ENCODE assay signal across 22 cellular contexts in genomic region chr11:47067401-47067800, GRCh38.
"Had no signal": no experiment of that assay in that cellular context is flagged by ENCODE, and none has a peak within 500 bp of the region (broad histone marks: within the 10 kb centered on the region; RNA-seq: fewer than 3 reads in every experiment).

No MANE protein-coding gene starts in this region.

- H3K27ac Mint-ChIP-seq: activated CD4-positive, alpha-beta memory T cell treated with anti-CD3 and anti-CD28 coated beads for 36 hours; activated naive CD4-positive, alpha-beta T cell treated with anti-CD3 and anti-CD28 coated beads, Interleukin-2, amount 10 ng/mL, durations not matched to agents 7 days and 5 days; nephron; stimulated activated effector memory CD8-positive, alpha-beta T cell treated with anti-CD3 and anti-CD28 coated beads, Interleukin-12 subunit alpha, Interleukin-12 subunit beta, amount 100 ng/mL, for 72 hours; stimulated activated naive CD8-positive, alpha-beta T cell treated with anti-CD3 and anti-CD28 coated beads, Interleukin-15, amount 100 ng/mL, for 72 hours had no signal

- H3K9me3 ChIP-seq: heart left ventricle, right lobe of liver, tibial nerve had no signal

- H3K9me3 Mint-ChIP-seq: activated CD4-positive, alpha-beta memory T cell treated with anti-CD3 and anti-CD28 coated beads for 36 hours; activated naive CD4-positive, alpha-beta T cell treated with anti-CD3 and anti-CD28 coated beads, Interleukin-2, amount 10 ng/mL, durations not matched to agents 7 days and 5 days; nephron; stimulated activated effector memory CD8-positive, alpha-beta T cell treated with anti-CD3 and anti-CD28 coated beads, Interleukin-12 subunit alpha, Interleukin-12 subunit beta, amount 100 ng/mL, for 72 hours; stimulated activated naive CD8-positive, alpha-beta T cell treated with anti-CD3 and anti-CD28 coated beads, Interleukin-15, amount 100 ng/mL, for 72 hours had no signal

- H3K27me3 Mint-ChIP-seq: activated CD4-positive, alpha-beta memory T cell treated with anti-CD3 and anti-CD28 coated beads for 36 hours; activated naive CD4-positive, alpha-beta T cell treated with anti-CD3 and anti-CD28 coated beads, Interleukin-2, amount 10 ng/mL, durations not matched to agents 7 days and 5 days; stimulated activated naive CD8-positive, alpha-beta T cell treated with anti-CD3 and anti-CD28 coated beads, Interleukin-15, amount 100 ng/mL, for 72 hours had no signal

- H3K27ac ChIP-seq: epithelial cell of prostate, heart left ventricle, parathyroid adenoma, right lobe of liver, tibial nerve had no signal

- H3K36me3 ChIP-seq: heart left ventricle, right lobe of liver, tibial nerve had no signal

- H3K4me1 ChIP-seq: right lobe of liver had no signal

- H2AFZ ChIP-seq: parathyroid adenoma had no signal

- ATAC-seq: heart left ventricle; left lobe of liver; right lobe of liver; stimulated activated effector memory CD8-positive, alpha-beta T cell treated with anti-CD3 and anti-CD28 coated beads, Interleukin-12 subunit alpha, Interleukin-12 subunit beta, amount 100 ng/mL, for 72 hours; stimulated activated naive CD8-positive, alpha-beta T cell treated with anti-CD3 and anti-CD28 coated beads, Interleukin-15, amount 100 ng/mL, for 72 hours had no signal

- H3K4me3 Mint-ChIP-seq: activated CD4-positive, alpha-beta memory T cell treated with anti-CD3 and anti-CD28 coated beads for 36 hours; activated naive CD4-positive, alpha-beta T cell treated with anti-CD3 and anti-CD28 coated beads, Interleukin-2, amount 10 ng/mL, durations not matched to agents 7 days and 5 days; nephron; stimulated activated effector memory CD8-positive, alpha-beta T cell treated with anti-CD3 and anti-CD28 coated beads, Interleukin-12 subunit alpha, Interleukin-12 subunit beta, amount 100 ng/mL, for 72 hours; stimulated activated naive CD8-positive, alpha-beta T cell treated with anti-CD3 and anti-CD28 coated beads, Interleukin-15, amount 100 ng/mL, for 72 hours had no signal

- H3K27me3 ChIP-seq: heart left ventricle, right lobe of liver, tibial nerve had no signal

- FAIRE-seq: keratinocyte, small intestine had no signal

- H3K36me3 Mint-ChIP-seq: activated naive CD4-positive, alpha-beta T cell treated with anti-CD3 and anti-CD28 coated beads, Interleukin-2, amount 10 ng/mL, durations not matched to agents 7 days and 5 days; stimulated activated effector memory CD8-positive, alpha-beta T cell treated with anti-CD3 and anti-CD28 coated beads, Interleukin-12 subunit alpha, Interleukin-12 subunit beta, amount 100 ng/mL, for 72 hours had no signal

- H3K9ac ChIP-seq: parathyroid adenoma had no signal

- H3K79me2 ChIP-seq: parathyroid adenoma had no signal

- DNase-seq: activated CD4-positive, alpha-beta memory T cell treated with anti-CD3 and anti-CD28 coated beads for 36 hours; activated CD4-positive, alpha-beta T cell treated with anti-CD3 and anti-CD28 coated beads for 48 hours; activated CD4-positive, CD25-positive, alpha-beta regulatory T cell; activated effector memory CD4-positive, alpha-beta T cell treated with anti-CD3 and anti-CD28 coated beads, Interleukin-2, amount 50 U/mL, for 16 hours; activated naive CD4-positive, alpha-beta T cell treated with anti-CD3 and anti-CD28 coated beads, Interleukin-2, amount 10 ng/mL, durations not matched to agents 7 days and 5 days; cerebellar nuclear complex; cortex of kidney; heart left ventricle; midbrain; nucleus accumbens; right lobe of liver; small intestine; stimulated activated CD4-positive, alpha-beta T cell treated with anti-CD3 and anti-CD28 coated beads, Interleukin-2, amount 100 ng/mL, for 24 hours; stimulated activated naive CD8-positive, alpha-beta T cell treated with anti-CD3 and anti-CD28 coated beads, Interleukin-15, amount 100 ng/mL, for 72 hours had no signal

- H3K4me3 ChIP-seq: heart left ventricle, lung, right lobe of liver, tibial nerve had no signal

- H3K4me1 Mint-ChIP-seq: activated naive CD4-positive, alpha-beta T cell treated with anti-CD3 and anti-CD28 coated beads, Interleukin-2, amount 10 ng/mL, durations not matched to agents 7 days and 5 days; stimulated activated effector memory CD8-positive, alpha-beta T cell treated with anti-CD3 and anti-CD28 coated beads, Interleukin-12 subunit alpha, Interleukin-12 subunit beta, amount 100 ng/mL, for 72 hours; stimulated activated naive CD8-positive, alpha-beta T cell treated with anti-CD3 and anti-CD28 coated beads, Interleukin-15, amount 100 ng/mL, for 72 hours had no signal
